Comparison of ENCODE assay signal across 1 cellular context in the genomic region with DNA sequence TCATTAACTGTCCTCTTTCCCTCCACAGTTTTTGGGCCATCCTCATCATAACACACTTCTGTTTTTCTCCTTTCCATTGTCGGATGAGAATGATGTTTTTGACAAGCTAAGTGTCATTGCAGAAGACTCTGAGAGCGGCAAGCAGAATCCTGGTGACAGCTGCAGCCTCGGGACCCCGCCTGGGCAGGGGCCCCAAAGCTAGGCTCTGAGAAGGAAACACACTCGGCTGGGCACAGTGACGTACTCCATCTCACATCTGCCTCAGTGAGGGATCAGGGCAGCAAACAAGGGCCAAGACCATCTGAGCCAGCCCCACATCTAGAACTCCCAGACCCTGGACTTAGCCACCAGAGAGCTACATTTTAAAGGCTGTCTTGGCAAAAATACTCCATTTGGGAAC.
TF ChIP-seq lines count a peak whose summit lies in the region.

No MANE protein-coding gene starts in this region.

TF ChIP-seq in H1, 55 proteins besides CTCF, POLR2A, EP300 and RAD21:
- TF ChIP-seq KDM1A (IDR thresholded peaks at IDR 0.05; ENCODE audit: borderline replicate concordance, low read length), result no peak
- TF ChIP-seq MAFK (IDR thresholded peaks at IDR 0.05; ENCODE audit: low read depth, low read length), result no peak
- no peak for TF ChIP-seq TAF7 (optimal IDR thresholded peaks at IDR 0.05; ENCODE audit: borderline replicate concordance, low read depth, low read length)
- no peak for TF ChIP-seq ZNF274 (IDR thresholded peaks at IDR 0.05; ENCODE audit: borderline replicate concordance, extremely low read depth, low read length)
- no peak for TF ChIP-seq CEBPB (IDR thresholded peaks at IDR 0.05; ENCODE audit: low read depth, low read length)
- TF ChIP-seq, protein P1, sequence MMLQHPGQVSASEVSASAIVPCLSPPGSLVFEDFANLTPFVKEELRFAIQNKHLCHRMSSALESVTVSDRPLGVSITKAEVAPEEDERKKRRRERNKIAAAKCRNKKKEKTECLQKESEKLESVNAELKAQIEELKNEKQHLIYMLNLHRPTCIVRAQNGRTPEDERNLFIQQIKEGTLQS (IDR thresholded peaks at IDR 0.05; ENCODE audit: insufficient read depth, low read depth, low read length), result no peak
- no peak for TF ChIP-seq KDM4A (IDR thresholded peaks at IDR 0.05; ENCODE audit: low read depth, low read length, severe bottlenecking)
- TF ChIP-seq, protein P2, sequence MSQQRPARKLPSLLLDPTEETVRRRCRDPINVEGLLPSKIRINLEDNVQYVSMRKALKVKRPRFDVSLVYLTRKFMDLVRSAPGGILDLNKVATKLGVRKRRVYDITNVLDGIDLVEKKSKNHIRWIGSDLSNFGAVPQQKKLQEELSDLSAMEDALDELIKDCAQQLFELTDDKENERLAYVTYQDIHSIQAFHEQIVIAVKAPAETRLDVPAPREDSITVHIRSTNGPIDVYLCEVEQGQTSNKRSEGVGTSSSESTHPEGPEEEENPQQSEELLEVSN (IDR thresholded peaks at IDR 0.05), result no peak
- TF ChIP-seq TAF1 (IDR thresholded peaks at IDR 0.05; ENCODE audit: low read depth, low read length), result no peak
- TF ChIP-seq CBX8 (IDR thresholded peaks at IDR 0.05; ENCODE audit: borderline replicate concordance, low read depth, low read length), result no peak
- TF ChIP-seq, protein P3, sequence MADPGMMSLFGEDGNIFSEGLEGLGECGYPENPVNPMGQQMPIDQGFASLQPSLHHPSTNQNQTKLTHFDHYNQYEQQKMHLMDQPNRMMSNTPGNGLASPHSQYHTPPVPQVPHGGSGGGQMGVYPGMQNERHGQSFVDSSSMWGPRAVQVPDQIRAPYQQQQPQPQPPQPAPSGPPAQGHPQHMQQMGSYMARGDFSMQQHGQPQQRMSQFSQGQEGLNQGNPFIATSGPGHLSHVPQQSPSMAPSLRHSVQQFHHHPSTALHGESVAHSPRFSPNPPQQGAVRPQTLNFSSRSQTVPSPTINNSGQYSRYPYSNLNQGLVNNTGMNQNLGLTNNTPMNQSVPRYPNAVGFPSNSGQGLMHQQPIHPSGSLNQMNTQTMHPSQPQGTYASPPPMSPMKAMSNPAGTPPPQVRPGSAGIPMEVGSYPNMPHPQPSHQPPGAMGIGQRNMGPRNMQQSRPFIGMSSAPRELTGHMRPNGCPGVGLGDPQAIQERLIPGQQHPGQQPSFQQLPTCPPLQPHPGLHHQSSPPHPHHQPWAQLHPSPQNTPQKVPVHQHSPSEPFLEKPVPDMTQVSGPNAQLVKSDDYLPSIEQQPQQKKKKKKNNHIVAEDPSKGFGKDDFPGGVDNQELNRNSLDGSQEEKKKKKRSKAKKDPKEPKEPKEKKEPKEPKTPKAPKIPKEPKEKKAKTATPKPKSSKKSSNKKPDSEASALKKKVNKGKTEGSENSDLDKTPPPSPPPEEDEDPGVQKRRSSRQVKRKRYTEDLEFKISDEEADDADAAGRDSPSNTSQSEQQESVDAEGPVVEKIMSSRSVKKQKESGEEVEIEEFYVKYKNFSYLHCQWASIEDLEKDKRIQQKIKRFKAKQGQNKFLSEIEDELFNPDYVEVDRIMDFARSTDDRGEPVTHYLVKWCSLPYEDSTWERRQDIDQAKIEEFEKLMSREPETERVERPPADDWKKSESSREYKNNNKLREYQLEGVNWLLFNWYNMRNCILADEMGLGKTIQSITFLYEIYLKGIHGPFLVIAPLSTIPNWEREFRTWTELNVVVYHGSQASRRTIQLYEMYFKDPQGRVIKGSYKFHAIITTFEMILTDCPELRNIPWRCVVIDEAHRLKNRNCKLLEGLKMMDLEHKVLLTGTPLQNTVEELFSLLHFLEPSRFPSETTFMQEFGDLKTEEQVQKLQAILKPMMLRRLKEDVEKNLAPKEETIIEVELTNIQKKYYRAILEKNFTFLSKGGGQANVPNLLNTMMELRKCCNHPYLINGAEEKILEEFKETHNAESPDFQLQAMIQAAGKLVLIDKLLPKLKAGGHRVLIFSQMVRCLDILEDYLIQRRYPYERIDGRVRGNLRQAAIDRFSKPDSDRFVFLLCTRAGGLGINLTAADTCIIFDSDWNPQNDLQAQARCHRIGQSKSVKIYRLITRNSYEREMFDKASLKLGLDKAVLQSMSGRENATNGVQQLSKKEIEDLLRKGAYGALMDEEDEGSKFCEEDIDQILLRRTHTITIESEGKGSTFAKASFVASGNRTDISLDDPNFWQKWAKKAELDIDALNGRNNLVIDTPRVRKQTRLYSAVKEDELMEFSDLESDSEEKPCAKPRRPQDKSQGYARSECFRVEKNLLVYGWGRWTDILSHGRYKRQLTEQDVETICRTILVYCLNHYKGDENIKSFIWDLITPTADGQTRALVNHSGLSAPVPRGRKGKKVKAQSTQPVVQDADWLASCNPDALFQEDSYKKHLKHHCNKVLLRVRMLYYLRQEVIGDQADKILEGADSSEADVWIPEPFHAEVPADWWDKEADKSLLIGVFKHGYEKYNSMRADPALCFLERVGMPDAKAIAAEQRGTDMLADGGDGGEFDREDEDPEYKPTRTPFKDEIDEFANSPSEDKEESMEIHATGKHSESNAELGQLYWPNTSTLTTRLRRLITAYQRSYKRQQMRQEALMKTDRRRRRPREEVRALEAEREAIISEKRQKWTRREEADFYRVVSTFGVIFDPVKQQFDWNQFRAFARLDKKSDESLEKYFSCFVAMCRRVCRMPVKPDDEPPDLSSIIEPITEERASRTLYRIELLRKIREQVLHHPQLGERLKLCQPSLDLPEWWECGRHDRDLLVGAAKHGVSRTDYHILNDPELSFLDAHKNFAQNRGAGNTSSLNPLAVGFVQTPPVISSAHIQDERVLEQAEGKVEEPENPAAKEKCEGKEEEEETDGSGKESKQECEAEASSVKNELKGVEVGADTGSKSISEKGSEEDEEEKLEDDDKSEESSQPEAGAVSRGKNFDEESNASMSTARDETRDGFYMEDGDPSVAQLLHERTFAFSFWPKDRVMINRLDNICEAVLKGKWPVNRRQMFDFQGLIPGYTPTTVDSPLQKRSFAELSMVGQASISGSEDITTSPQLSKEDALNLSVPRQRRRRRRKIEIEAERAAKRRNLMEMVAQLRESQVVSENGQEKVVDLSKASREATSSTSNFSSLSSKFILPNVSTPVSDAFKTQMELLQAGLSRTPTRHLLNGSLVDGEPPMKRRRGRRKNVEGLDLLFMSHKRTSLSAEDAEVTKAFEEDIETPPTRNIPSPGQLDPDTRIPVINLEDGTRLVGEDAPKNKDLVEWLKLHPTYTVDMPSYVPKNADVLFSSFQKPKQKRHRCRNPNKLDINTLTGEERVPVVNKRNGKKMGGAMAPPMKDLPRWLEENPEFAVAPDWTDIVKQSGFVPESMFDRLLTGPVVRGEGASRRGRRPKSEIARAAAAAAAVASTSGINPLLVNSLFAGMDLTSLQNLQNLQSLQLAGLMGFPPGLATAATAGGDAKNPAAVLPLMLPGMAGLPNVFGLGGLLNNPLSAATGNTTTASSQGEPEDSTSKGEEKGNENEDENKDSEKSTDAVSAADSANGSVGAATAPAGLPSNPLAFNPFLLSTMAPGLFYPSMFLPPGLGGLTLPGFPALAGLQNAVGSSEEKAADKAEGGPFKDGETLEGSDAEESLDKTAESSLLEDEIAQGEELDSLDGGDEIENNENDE (IDR thresholded peaks at IDR 0.05; ENCODE audit: insufficient replicate concordance, low read length), result no peak
- TF ChIP-seq EZH2 (IDR thresholded peaks at IDR 0.05; ENCODE audit: low read depth, low read length, severe bottlenecking), result no peak
- no peak for TF ChIP-seq SIX5 (IDR thresholded peaks at IDR 0.05; ENCODE audit: low read depth, low read length)
- TF ChIP-seq YY1 (IDR thresholded peaks at IDR 0.05; ENCODE audit: low read depth, low read length), result no peak
- TF ChIP-seq RXRA (IDR thresholded peaks at IDR 0.05; ENCODE audit: insufficient read depth, low read depth, low read length), result no peak
- no peak for TF ChIP-seq SIRT6 (IDR thresholded peaks at IDR 0.05; ENCODE audit: low read length)
- TF ChIP-seq SP4 (IDR thresholded peaks at IDR 0.05; ENCODE audit: low read length), result no peak
- no peak for TF ChIP-seq RBBP5 (IDR thresholded peaks at IDR 0.05; ENCODE audit: borderline replicate concordance, low read depth, low read length)
